1 cellular context compared by ENCODE assay signal in genomic region chrX:110087485-110088356, GRCh38.
TF ChIP-seq lines count a peak whose summit lies in the region.

No MANE protein-coding gene starts in this region.

TF ChIP-seq in SK-N-SH, 30 proteins besides CTCF, POLR2A, EP300 and RAD21 (continued from another document):
- TF ChIP-seq ZBTB33 (IDR thresholded peaks at IDR 0.05; ENCODE audit: borderline replicate concordance, low read depth) (peak; percentile 26; the same call in 1 of the 2 replicates), RXRA (IDR thresholded peaks at IDR 0.05; ENCODE audit: borderline replicate concordance, low read depth) (peak; percentile 31; the same call in 1 of the 2 replicates)
TF ChIP-seq in SK-N-SH: peak in this region for 12.
